Comparison of ENCODE assay signal across 21 cellular contexts in the genomic region with DNA sequence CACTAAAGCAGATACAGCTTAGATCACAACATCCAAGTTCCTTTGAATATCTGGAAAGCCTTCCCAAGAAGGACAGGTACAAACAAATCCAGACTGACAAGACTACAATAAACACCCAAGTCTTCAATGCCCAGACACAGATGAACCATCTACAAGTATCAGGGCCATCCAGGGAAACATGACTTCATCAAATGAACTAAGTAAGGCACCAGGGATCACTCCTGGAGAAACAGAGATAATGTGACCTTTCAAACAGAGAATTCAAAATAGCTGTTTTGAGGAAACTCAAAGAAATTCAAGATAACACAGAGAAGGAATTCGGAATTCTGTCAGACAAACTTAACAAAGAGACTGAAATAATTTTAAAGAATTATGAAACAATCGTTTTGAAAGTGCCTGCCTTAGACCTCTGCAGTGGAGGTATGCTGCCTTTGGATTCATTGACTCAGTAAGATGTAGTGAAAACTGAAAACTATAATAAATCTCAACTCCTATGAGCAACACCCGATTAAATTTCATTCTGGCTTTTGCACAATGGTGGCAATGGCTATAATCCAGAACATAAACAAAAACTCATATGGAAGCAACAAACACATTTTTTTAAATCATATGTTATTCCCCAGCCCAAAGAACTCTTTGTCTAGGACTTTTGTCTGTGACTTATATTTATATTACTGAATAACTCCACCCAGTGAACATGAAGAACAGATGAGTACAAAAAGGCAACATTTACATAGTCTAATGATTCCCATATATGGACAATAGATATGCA. TPM values are rescaled to one million over a fixed set of nuclear protein-coding genes. Genes with fewer than 3 reads are reported as not detected.
A peak's percentile ranks its signal among the peaks of the same experiment; 100 is the strongest.
DNase-seq lines count a peak whose midpoint lies in the region; ATAC-seq and TF ChIP-seq lines count a peak whose summit lies in the region.
"Had no signal": no experiment of that assay in that cellular context is flagged by ENCODE, and none has a peak within 500 bp of the region (broad histone marks: within the 10 kb centered on the region; RNA-seq: fewer than 3 reads in every experiment).

No MANE protein-coding gene starts in this region.

- POLR2A ChIA-PET in MCF 10A (lab: Yijun Ruan, JAX): no interaction called here

- peak; percentile 22; the same call in 1 of the 3 replicates for ATAC-seq in RWPE2 (ENCODE audit: low read depth)
- no peak for ATAC-seq in left colon
- ATAC-seq in GM21360 (IDR thresholded peaks at IDR 0.05; ENCODE audit: unreplicated experiment): no peak
- ATAC-seq in GM23338: no peak
- ATAC-seq: gastrocnemius medialis; naive thymus-derived CD4-positive, alpha-beta T cell; T-helper 17 cell had no signal

- H3K27ac Mint-ChIP-seq in MCF 10A (ENCODE audit: low read depth, unreplicated experiment): peak overlapping the region; percentile 80
- no peak overlapping the region for H3K27ac Mint-ChIP-seq in GM23338
- H3K27ac Mint-ChIP-seq in endothelial cell (ENCODE audit: unreplicated experiment): no peak overlapping the region
- H3K27ac Mint-ChIP-seq: CD4-positive, alpha-beta memory T cell; naive thymus-derived CD4-positive, alpha-beta T cell; T-helper 17 cell had no signal

- H3K36me3 ChIP-seq in mammary epithelial cell (ENCODE audit: insufficient read depth, low read length): no peaks in the 10 kb centered on the region
- no peaks in the 10 kb centered on the region for H3K36me3 ChIP-seq in RWPE2 (ENCODE audit: low read depth)
- H3K36me3 ChIP-seq in GM23338 (ENCODE audit: insufficient read depth): no peaks in the 10 kb centered on the region
- H3K36me3 ChIP-seq: gastrocnemius medialis, WERI-Rb-1 had no signal

- H3K9me2 ChIP-seq in GM23338 (ENCODE audit: insufficient read depth): peaks cover 8% of the 10 kb centered on the region

- dilution Hi-C loops in mammary epithelial cell (cut with HindIII; ENCODE audit: low sequenced_read_pairs): loop anchor here (25.0 kb wide), 1 partner anchor 111 kb away; no protein-coding TSS in a partner anchor

- H3K4me1 Mint-ChIP-seq in MCF 10A (ENCODE audit: insufficient read depth, unreplicated experiment) (peaks cover 30% of the 10 kb centered on the region), GM23338 (peaks cover under 1% of the 10 kb centered on the region; the same call in 2 of the 3 replicates), endothelial cell (ENCODE audit: unreplicated experiment) (no peaks in the 10 kb centered on the region)
- H3K4me1 Mint-ChIP-seq: CD4-positive, alpha-beta memory T cell; naive thymus-derived CD4-positive, alpha-beta T cell; T-helper 17 cell had no signal

- no peaks in the 10 kb centered on the region for H3K9me3 ChIP-seq in mammary epithelial cell (replicated peaks; ENCODE audit: insufficient read depth, low read length)
- no peaks in the 10 kb centered on the region for H3K9me3 ChIP-seq in RWPE2 (ENCODE audit: severe bottlenecking)
- H3K9me3 ChIP-seq: A549, gastrocnemius medialis had no signal

- H3K9me3 Mint-ChIP-seq in MCF 10A (ENCODE audit: unreplicated experiment) (no peaks in the 10 kb centered on the region), GM23338 (no peaks in the 10 kb centered on the region), endothelial cell (ENCODE audit: unreplicated experiment) (no peaks in the 10 kb centered on the region)
- H3K9me3 Mint-ChIP-seq: CD4-positive, alpha-beta memory T cell had no signal

- no peak overlapping the region for H3K27ac ChIP-seq in mammary epithelial cell (ENCODE audit: insufficient read depth, low read depth, low read length)
- peak overlapping the region; percentile 16 for H3K27ac ChIP-seq in RWPE2 (ENCODE audit: poor library complexity, severe bottlenecking)
- no peak overlapping the region for H3K27ac ChIP-seq in GM23338 (ENCODE audit: low read depth)
- H3K27ac ChIP-seq: A549, gastrocnemius medialis, WERI-Rb-1 had no signal

- H3K9ac ChIP-seq in mammary epithelial cell (ENCODE audit: insufficient read depth, low read length): no peak overlapping the region

- 71% methylated on average over 3 of the region's 3 CpGs for WGBS in mammary epithelial cell (ENCODE audit: low coverage, missing lambda C conversion rate)

- in situ Hi-C loops in mammary epithelial cell (cut with MboI; ENCODE audit: low sequenced_read_pairs in 2 of 2): no loop called here

- H3K4me3 Mint-ChIP-seq in MCF 10A (ENCODE audit: unreplicated experiment): no peak overlapping the region
- no peak overlapping the region for H3K4me3 Mint-ChIP-seq in GM23338
- no peak overlapping the region for H3K4me3 Mint-ChIP-seq in endothelial cell (ENCODE audit: unreplicated experiment)
- H3K4me3 Mint-ChIP-seq: CD4-positive, alpha-beta memory T cell; naive thymus-derived CD4-positive, alpha-beta T cell; T-helper 17 cell had no signal

- BruUV-seq in MCF 10A (replicated peaks; lab: Mats Ljungman, UMichigan): no TSS peak
- BruUV-seq in mammary epithelial cell (replicated peaks; lab: Mats Ljungman, UMichigan): no TSS peak

- DNase-seq in MCF 10A (ENCODE audit: unreplicated experiment): peak; percentile 65
- no peak for DNase-seq in mammary epithelial cell
- no peak for DNase-seq in RWPE2 (ENCODE audit: low spot score)
- DNase-seq in fibroblast of peridontal ligament (ENCODE audit: extremely low read depth): peak; percentile 95
- DNase-seq in left colon: no peak
- DNase-seq in GM23338 (ENCODE audit: low spot score): no peak
- no peak for DNase-seq in endothelial cell (ENCODE audit: low spot score)
- DNase-seq: activated gamma-delta T cell treated with Interleukin-2 at 50 U/mL for 16 hours; amygdala; CD4-positive, alpha-beta memory T cell; DMS153; gastrocnemius medialis; naive thymus-derived CD4-positive, alpha-beta T cell; NCI-H1417; NCI-H526; SIG-M5; T-helper 17 cell; WERI-Rb-1 had no signal

- no peaks in the 10 kb centered on the region for H3F3A ChIP-seq in GM23338 (replicated peaks; ENCODE audit: low read depth)

- H4K20me1 ChIP-seq in mammary epithelial cell (ENCODE audit: insufficient read depth, low read length) (no peaks in the 10 kb centered on the region), GM23338 (replicated peaks; ENCODE audit: insufficient read depth) (no peaks in the 10 kb centered on the region)

- H3K27me3 Mint-ChIP-seq in MCF 10A (ENCODE audit: insufficient read depth, unreplicated experiment) (no peaks in the 10 kb centered on the region), GM23338 (ENCODE audit: insufficient read depth, low read depth, poor library complexity) (no peaks in the 10 kb centered on the region), endothelial cell (ENCODE audit: unreplicated experiment) (peaks cover 1% of the 10 kb centered on the region)

- no peaks in the 10 kb centered on the region for H3K36me3 Mint-ChIP-seq in MCF 10A (ENCODE audit: insufficient read depth, unreplicated experiment)
- no peaks in the 10 kb centered on the region for H3K36me3 Mint-ChIP-seq in GM23338 (ENCODE audit: low read depth)
- no peaks in the 10 kb centered on the region for H3K36me3 Mint-ChIP-seq in endothelial cell (ENCODE audit: low read depth, unreplicated experiment)
- H3K36me3 Mint-ChIP-seq: CD4-positive, alpha-beta memory T cell; naive thymus-derived CD4-positive, alpha-beta T cell had no signal

- CTCF ChIA-PET in MCF 10A (lab: Yijun Ruan, JAX): interaction anchor here (1.1 kb wide), 1 partner anchor 34 kb away, joined by 3 read pairs; no protein-coding TSS in a partner anchor
- CTCF ChIA-PET in mammary epithelial cell (lab: Charles Lee; ENCODE audit: low non-redundant PET): no interaction called here

- intact Hi-C loops in MCF 10A (cut with micrococcal nuclease) (no loop called here), mammary epithelial cell (cut with micrococcal nuclease) (no loop called here), left colon (cut with DNase I, micrococcal nuclease) (no loop called here)

- H3K4me2 ChIP-seq in mammary epithelial cell (ENCODE audit: insufficient read depth, low read depth, low read length): no peak overlapping the region
- H3K4me2 ChIP-seq in GM23338: no peak overlapping the region
- H3K4me2 ChIP-seq: A549, smooth muscle cell had no signal

- TF ChIP-seq CTCF in MCF 10A (IDR thresholded peaks at IDR 0.05; ENCODE audit: unreplicated experiment) (no peak), mammary epithelial cell (conservative IDR thresholded peaks at IDR 0.05 in 1 of 2, IDR thresholded peaks at IDR 0.05 in 1 of 2; ENCODE audit: extremely low read depth in 1 of 2, insufficient read depth in 1 of 2, low read depth in 1 of 2, low read length in 2 of 2) (no peak), RWPE2 (IDR thresholded peaks at IDR 0.05; ENCODE audit: poor library complexity, severe bottlenecking) (no peak), GM23338 (conservative IDR thresholded peaks at IDR 0.05; ENCODE audit: low read depth in 2 of 2) (no peak), endothelial cell (IDR thresholded peaks at IDR 0.05; ENCODE audit: unreplicated experiment) (no peak)

- H2AFZ ChIP-seq in mammary epithelial cell (ENCODE audit: low read depth, low read length) (no peak overlapping the region), GM23338 (no peak overlapping the region)

- H3K4me3 ChIP-seq in mammary epithelial cell (replicated peaks in 1 of 3; ENCODE audit: insufficient read depth in 1 of 3, low read depth in 2 of 3, low read length in 3 of 3) (no peak overlapping the region), RWPE2 (ENCODE audit: severe bottlenecking) (no peak overlapping the region), GM23338 (no peak overlapping the region)
- H3K4me3 ChIP-seq: A549, gastrocnemius medialis, smooth muscle cell had no signal

- H3K79me2 ChIP-seq in mammary epithelial cell (ENCODE audit: insufficient read depth, low read length): no peaks in the 10 kb centered on the region
- no peaks in the 10 kb centered on the region for H3K79me2 ChIP-seq in GM23338 (replicated peaks; ENCODE audit: insufficient read depth)

- peaks cover 17% of the 10 kb centered on the region for H3K4me1 ChIP-seq in mammary epithelial cell (ENCODE audit: insufficient read depth, low read length)
- peaks cover 24% of the 10 kb centered on the region for H3K4me1 ChIP-seq in RWPE2 (ENCODE audit: insufficient read depth, poor library complexity, severe bottlenecking)
- no peaks in the 10 kb centered on the region for H3K4me1 ChIP-seq in GM23338 (ENCODE audit: insufficient read depth)
- H3K4me1 ChIP-seq: A549, gastrocnemius medialis had no signal

- H3K27me3 ChIP-seq in mammary epithelial cell (ENCODE audit: insufficient read depth, low read length): no peaks in the 10 kb centered on the region
- no peaks in the 10 kb centered on the region for H3K27me3 ChIP-seq in RWPE2 (ENCODE audit: insufficient read depth, poor library complexity, severe bottlenecking)
- H3K27me3 ChIP-seq in GM23338 (ENCODE audit: insufficient read depth): no peaks in the 10 kb centered on the region
- H3K27me3 ChIP-seq: gastrocnemius medialis had no signal

TF ChIP-seq in GM23338, 12 proteins besides CTCF, POLR2A, EP300 and RAD21 (continues in another document):
- TF ChIP-seq STAT1 (IDR thresholded peaks at IDR 0.05; ENCODE audit: unreplicated experiment): no peak

RNA-seq across cellular contexts. Expression of a gene that starts 12.6 kb away (rescaled TPM):
- total RNA-seq in MCF 10A (2022) (29.1 and 112 TPM in 2 replicates), mammary epithelial cell (10 to 100 TPM; 11.9 to 73.2 TPM), left colon (1 to 10 TPM; 2.3 to 2.8 TPM), endothelial cell (ENCODE audit: unreplicated experiment) (5.6 TPM)
- polyA plus RNA-seq in mammary epithelial cell (21.7 TPM), GM23338 (2016; fragmentation: Nextera tagmentation; extraction: Ambion mirVana) (0.24 and 0.26 TPM in 2 replicates)
- polyA minus RNA-seq in mammary epithelial cell: 37.9 TPM
- total RNA-seq in GM23338 (2014; rRNA removed; shearing (Covaris generic)): 0.97 and 1.7 TPM in 2 replicates
- total RNA-seq: CD4-positive, alpha-beta memory T cell; T-helper 17 cell had no signal
- polyA plus RNA-seq: A549; CD4-positive, alpha-beta memory T cell; naive thymus-derived CD4-positive, alpha-beta T cell had no signal

Comparison
In these comparisons a context has a peak if more than half of its experiments do, and no peak if none do; other contexts are left out.
1. DNase-seq: peak in MCF 10A (single experiment) and fibroblast of peridontal ligament (single experiment); none in mammary epithelial cell (single experiment), RWPE2 (single experiment), left colon (0 of 2), GM23338 (single experiment) and endothelial cell (single experiment).